ENCODE assay signal across 8 cellular contexts in genomic region chr14:22520235-22520634, GRCh38.
DNase-seq lines count a peak whose midpoint lies in the region; ATAC-seq and TF ChIP-seq lines count a peak whose summit lies in the region.

No MANE protein-coding gene starts in this region.

- H3K4me1 ChIP-seq in GM23338 (ENCODE audit: insufficient read depth) (no peaks in the 10 kb centered on the region), sigmoid colon (peaks cover 0 to 64% (median 40%) of the 10 kb centered on the region in 4 donors)

- TF ChIP-seq CTCF in AG04450 (IDR thresholded peaks at IDR 0.05; ENCODE audit: low read depth, low read length) (no peak), GM23338 (conservative IDR thresholded peaks at IDR 0.05; ENCODE audit: low read depth in 2 of 2) (no peak), sigmoid colon (IDR thresholded peaks at IDR 0.05) (no peak)

- H3K36me3 ChIP-seq in GM23338 (ENCODE audit: insufficient read depth) (no peaks in the 10 kb centered on the region; the same call in 1 of the 2 replicates), sigmoid colon (no peaks in the 10 kb centered on the region)

- WGBS in sigmoid colon, 2 donors: 54 to 87% methylated on average over 4 of the region's 4 CpGs

- no peaks in the 10 kb centered on the region for H3F3A ChIP-seq in GM23338 (replicated peaks; ENCODE audit: low read depth)

- H3K4me2 ChIP-seq in GM23338: no peak overlapping the region

- no peak for ATAC-seq in GM23338

- H3K4me1 Mint-ChIP-seq in GM23338: peaks cover 16% of the 10 kb centered on the region
- peaks cover 98% of the 10 kb centered on the region for H3K4me1 Mint-ChIP-seq in activated T-helper 1 cell treated with anti-CD3 and anti-CD28 coated beads, Interleukin-12 subunit alpha, Interleukin-12 subunit beta, Interleukin-2, Interleukin-4 antibody, amounts not matched to agents 30 ng/mL and 10 ng/mL and 1 ng/mL, durations not matched to agents 14 hours and 24 hours and 36 hours (ENCODE audit: low read depth)
- peaks cover 82 to 95% of the 10 kb centered on the region in 2 donors for H3K4me1 Mint-ChIP-seq in immature natural killer cell

- TF ChIP-seq POLR2A in sigmoid colon (IDR thresholded peaks at IDR 0.05): no peak

- H4K20me1 ChIP-seq in GM23338 (replicated peaks; ENCODE audit: insufficient read depth): no peaks in the 10 kb centered on the region

- H3K4me3 Mint-ChIP-seq in GM23338 (no peak overlapping the region), immature natural killer cell (peak overlapping the region in 2 of 5 donors; percentile 14 to 42)
- peak overlapping the region; percentile 84 for H3K4me3 Mint-ChIP-seq in activated T-helper 1 cell treated with anti-CD3 and anti-CD28 coated beads, Interleukin-12 subunit alpha, Interleukin-12 subunit beta, Interleukin-2, Interleukin-4 antibody, amounts not matched to agents 30 ng/mL and 10 ng/mL and 1 ng/mL, durations not matched to agents 14 hours and 24 hours and 36 hours

- POLR2A ChIA-PET in AG04450 (lab: Yijun Ruan, JAX): interaction anchor here (1.5 kb wide), 1 partner anchor 9 kb away, joined by 11 read pairs; no protein-coding TSS in a partner anchor

- H3K9me3 Mint-ChIP-seq in GM23338 (no peaks in the 10 kb centered on the region), immature natural killer cell (no peaks in the 10 kb centered on the region)
- no peaks in the 10 kb centered on the region for H3K9me3 Mint-ChIP-seq in activated T-helper 1 cell treated with anti-CD3 and anti-CD28 coated beads, Interleukin-12 subunit alpha, Interleukin-12 subunit beta, Interleukin-2, Interleukin-4 antibody, amounts not matched to agents 30 ng/mL and 10 ng/mL and 1 ng/mL, durations not matched to agents 14 hours and 24 hours and 36 hours

- no peak for TF ChIP-seq EP300 in sigmoid colon (IDR thresholded peaks at IDR 0.05)

- H3K27me3 ChIP-seq in AG04450 (ENCODE audit: control insufficient read depth, insufficient read depth, low read length) (no peaks in the 10 kb centered on the region), GM23338 (ENCODE audit: insufficient read depth) (no peaks in the 10 kb centered on the region), sigmoid colon (no peaks in the 10 kb centered on the region)

- H3K27ac Mint-ChIP-seq in GM23338 (no peak overlapping the region), immature natural killer cell (peak overlapping the region; percentile 77 to 98 (median 82))
- peak overlapping the region; percentile 95 for H3K27ac Mint-ChIP-seq in activated T-helper 1 cell treated with anti-CD3 and anti-CD28 coated beads, Interleukin-12 subunit alpha, Interleukin-12 subunit beta, Interleukin-2, Interleukin-4 antibody, amounts not matched to agents 30 ng/mL and 10 ng/mL and 1 ng/mL, durations not matched to agents 14 hours and 24 hours and 36 hours

- H3K79me2 ChIP-seq in GM23338 (replicated peaks; ENCODE audit: insufficient read depth): no peaks in the 10 kb centered on the region

- CTCF ChIA-PET in AG04450 (lab: Charles Lee): interaction anchor here (0.8 to 1.6 kb wide), 3 partner anchors 37 to 319 kb away, joined by 3 to 4 read pairs (median 3); no protein-coding TSS in a partner anchor

- H3K36me3 Mint-ChIP-seq in GM23338 (ENCODE audit: low read depth) (no peaks in the 10 kb centered on the region), immature natural killer cell (peaks cover 0 to 4% (median 0%) of the 10 kb centered on the region in 3 donors)
- H3K36me3 Mint-ChIP-seq in activated T-helper 1 cell treated with anti-CD3 and anti-CD28 coated beads, Interleukin-12 subunit alpha, Interleukin-12 subunit beta, Interleukin-2, Interleukin-4 antibody, amounts not matched to agents 30 ng/mL and 10 ng/mL and 1 ng/mL, durations not matched to agents 14 hours and 24 hours and 36 hours (ENCODE audit: low read depth): peaks cover 92% of the 10 kb centered on the region

- 0 out of 2 replicates have a peak overlapping the region, but pooled peaks have one; percentile 83 for H2AFZ ChIP-seq in GM23338

- DNase-seq in AG04450 (ENCODE audit: low read depth, low spot score) (peak; percentile 45), GM23338 (ENCODE audit: low spot score) (no peak), immature natural killer cell (no peak), sigmoid colon (no peak), SHP77 treated with DMSO at 0.1 percent for 48 hours (lab: John Stamatoyannopoulos, UW) (no peak), GDM1 (lab: John Stamatoyannopoulos, UW) (no peak), T-helper 9 cell (no peak)
- no peak for DNase-seq in activated T-helper 1 cell treated with anti-CD3 and anti-CD28 coated beads, Interleukin-12 subunit alpha, Interleukin-12 subunit beta, Interleukin-2, Interleukin-4 antibody, amounts not matched to agents 30 ng/mL and 10 ng/mL and 1 ng/mL, durations not matched to agents 14 hours and 24 hours and 36 hours (ENCODE audit: low spot score)

- H3K9me3 ChIP-seq in AG04450 (ENCODE audit: control insufficient read depth, insufficient read depth, low read length) (no peaks in the 10 kb centered on the region), sigmoid colon (no peaks in the 10 kb centered on the region)

- H3K27ac ChIP-seq in AG04450 (ENCODE audit: low read depth, low read length) (peak overlapping the region; percentile 52), GM23338 (ENCODE audit: low read depth) (no peak overlapping the region), sigmoid colon (peak overlapping the region in 1 of 4 donors; percentile 33)

- H3K9me2 ChIP-seq in GM23338 (ENCODE audit: insufficient read depth): peaks cover 5% of the 10 kb centered on the region; the same call in 1 of the 2 replicates

- peak overlapping the region; percentile 10; the same call in 1 of the 2 replicates for H3K4me3 ChIP-seq in AG04450 (ENCODE audit: low read depth, low read length)
- no peak overlapping the region for H3K4me3 ChIP-seq in GM23338
- no peak overlapping the region for H3K4me3 ChIP-seq in sigmoid colon

- intact Hi-C loops in activated T-helper 1 cell treated with anti-CD3 and anti-CD28 coated beads, Interleukin-12 subunit alpha, Interleukin-12 subunit beta, Interleukin-2, Interleukin-4 antibody, amounts not matched to agents 30 ng/mL and 10 ng/mL and 1 ng/mL, durations not matched to agents 14 hours and 24 hours and 36 hours (cut with micrococcal nuclease): loop anchor here (5.0 to 10.0 kb wide), 3 partner anchors 37 to 1045 kb away; partner anchors contain the start of gene AP1G2
- intact Hi-C loops in sigmoid colon (cut with DNase I): no loop called here

- H3K27me3 Mint-ChIP-seq in GM23338 (ENCODE audit: insufficient read depth, low read depth, poor library complexity) (peaks cover 4% of the 10 kb centered on the region), immature natural killer cell (ENCODE audit: low read depth in 3 of 3) (peaks cover 0 to 1% (median 0%) of the 10 kb centered on the region in 3 donors)
- H3K27me3 Mint-ChIP-seq in activated T-helper 1 cell treated with anti-CD3 and anti-CD28 coated beads, Interleukin-12 subunit alpha, Interleukin-12 subunit beta, Interleukin-2, Interleukin-4 antibody, amounts not matched to agents 30 ng/mL and 10 ng/mL and 1 ng/mL, durations not matched to agents 14 hours and 24 hours and 36 hours (ENCODE audit: insufficient read depth): no peaks in the 10 kb centered on the region

TF ChIP-seq in GM23338, 12 proteins besides CTCF, POLR2A, EP300 and RAD21 (continues in another document):
- TF ChIP-seq EZH2 (IDR thresholded peaks at IDR 0.05; ENCODE audit: low read depth, unreplicated experiment) (no peak), REST (IDR thresholded peaks at IDR 0.05; ENCODE audit: unreplicated experiment) (no peak), ZNF331 (CRISPR knock-in tag; IDR thresholded peaks at IDR 0.05; ENCODE audit: low read depth) (no peak), ETS1 (IDR thresholded peaks at IDR 0.05) (no peak), STAT1 (IDR thresholded peaks at IDR 0.05; ENCODE audit: unreplicated experiment) (no peak), JUNB (IDR thresholded peaks at IDR 0.05; ENCODE audit: unreplicated experiment) (no peak), CREB1 (CRISPR knock-in tag; IDR thresholded peaks at IDR 0.05; ENCODE audit: low read depth) (no peak), ZNF114 (CRISPR knock-in tag; IDR thresholded peaks at IDR 0.05) (no peak)
